In genomic region chr7:37352974-37353948, GRCh38 we compare ENCODE assay signal across 8 cellular contexts.
DNase-seq lines count a peak whose midpoint lies in the region; ATAC-seq and TF ChIP-seq lines count a peak whose summit lies in the region.

No MANE protein-coding gene starts in this region.

- TF ChIP-seq EP300 in upper lobe of left lung (IDR thresholded peaks at IDR 0.05): no peak

- H3K4me3 Mint-ChIP-seq in activated naive CD8-positive, alpha-beta T cell treated with anti-CD3 and anti-CD28 coated beads, Interleukin-2, amount 10 ng/mL, durations not matched to agents 7 days and 5 days: peak overlapping the region; percentile 89
- peak overlapping the region; percentile 84 to 98 (median 95) for H3K4me3 Mint-ChIP-seq in naive thymus-derived CD4-positive, alpha-beta T cell

- H3K79me2 ChIP-seq in SU-DHL-6 (ENCODE audit: insufficient read depth, low read length): no peaks in the 10 kb centered on the region

- TF ChIP-seq CTCF in SU-DHL-6 (IDR thresholded peaks at IDR 0.05; ENCODE audit: insufficient read depth, low read length, poor library complexity, severe bottlenecking) (peak; percentile 95), upper lobe of left lung (IDR thresholded peaks at IDR 0.05) (peak; percentile 17 to 42 (median 34))

- H3K4me2 ChIP-seq in SU-DHL-6 (ENCODE audit: low read depth, low read length, poor library complexity, severe bottlenecking): peak overlapping the region; percentile 61

- H3K27me3 ChIP-seq in SU-DHL-6 (ENCODE audit: low read length) (no peaks in the 10 kb centered on the region), upper lobe of left lung (no peaks in the 10 kb centered on the region)
- no peaks in the 10 kb centered on the region for H3K27me3 ChIP-seq in naive thymus-derived CD4-positive, alpha-beta T cell (ENCODE audit: control insufficient read depth in 2 of 2, insufficient read depth in 2 of 2, low read length in 2 of 2)

- peak overlapping the region; percentile 85 for H3K27ac Mint-ChIP-seq in activated naive CD8-positive, alpha-beta T cell treated with anti-CD3 and anti-CD28 coated beads, Interleukin-2, amount 10 ng/mL, durations not matched to agents 7 days and 5 days
- peak overlapping the region; percentile 86 to 97 (median 92) for H3K27ac Mint-ChIP-seq in naive thymus-derived CD4-positive, alpha-beta T cell

- TF ChIP-seq POLR2A in upper lobe of left lung (IDR thresholded peaks at IDR 0.05): peak in 2 of 4 donors; percentile 36 to 37

- peaks cover 2% of the 10 kb centered on the region for H3K9me3 Mint-ChIP-seq in activated naive CD8-positive, alpha-beta T cell treated with anti-CD3 and anti-CD28 coated beads, Interleukin-2, amount 10 ng/mL, durations not matched to agents 7 days and 5 days
- peaks cover 0 to 2% (median 0%) of the 10 kb centered on the region in 11 donors for H3K9me3 Mint-ChIP-seq in naive thymus-derived CD4-positive, alpha-beta T cell

- no peaks in the 10 kb centered on the region for H3F3A ChIP-seq in SU-DHL-6 (ENCODE audit: insufficient read depth)

- peak overlapping the region; percentile 58 for H3K4me3 ChIP-seq in SU-DHL-6 (ENCODE audit: insufficient read depth, low read length, poor library complexity, severe bottlenecking)
- H3K4me3 ChIP-seq in naive thymus-derived CD4-positive, alpha-beta T cell (ENCODE audit: low read length): peak overlapping the region; percentile 93
- peak overlapping the region in 3 of 4 donors; percentile 33 to 40 (median 40) for H3K4me3 ChIP-seq in upper lobe of left lung

- ATAC-seq in GM19324 (IDR thresholded peaks at IDR 0.05; ENCODE audit: low FRiP score, unreplicated experiment) (peak; percentile 80), HG03280 (IDR thresholded peaks at IDR 0.05; ENCODE audit: unreplicated experiment) (peak; percentile 57), upper lobe of left lung (ENCODE audit: low FRiP score in 2 of 2) (peak in 1 of 2 donors; percentile 10)
- ATAC-seq in activated naive CD8-positive, alpha-beta T cell treated with anti-CD3 and anti-CD28 coated beads, Interleukin-2, amount 10 ng/mL, durations not matched to agents 7 days and 5 days (ENCODE audit: low read depth): peak; percentile 83
- ATAC-seq in naive thymus-derived CD4-positive, alpha-beta T cell: peak; percentile 91

- H3K9me2 ChIP-seq in SU-DHL-6 (replicated peaks; ENCODE audit: insufficient read depth, low read length): no peaks in the 10 kb centered on the region

- intact Hi-C loops in naive thymus-derived CD4-positive, alpha-beta T cell (cut with micrococcal nuclease): loop anchor here (1.0 to 10.0 kb wide), 18 partner anchors 9 to 988 kb away; partner anchors contain the start of gene ANLN (in 1 of the 2)

- H2AFZ ChIP-seq in SU-DHL-6 (ENCODE audit: low read depth, low read length, severe bottlenecking): peak overlapping the region; percentile 87

- no peaks in the 10 kb centered on the region for H3K36me3 Mint-ChIP-seq in activated naive CD8-positive, alpha-beta T cell treated with anti-CD3 and anti-CD28 coated beads, Interleukin-2, amount 10 ng/mL, durations not matched to agents 7 days and 5 days
- peaks cover 0 to 7% (median 0%) of the 10 kb centered on the region in 5 donors for H3K36me3 Mint-ChIP-seq in naive thymus-derived CD4-positive, alpha-beta T cell

- peaks cover 39% of the 10 kb centered on the region for H3K4me1 Mint-ChIP-seq in activated naive CD8-positive, alpha-beta T cell treated with anti-CD3 and anti-CD28 coated beads, Interleukin-2, amount 10 ng/mL, durations not matched to agents 7 days and 5 days
- peaks cover 71 to 97% (median 93%) of the 10 kb centered on the region in 7 donors for H3K4me1 Mint-ChIP-seq in naive thymus-derived CD4-positive, alpha-beta T cell

- POLR2A ChIA-PET in activated naive CD8-positive, alpha-beta T cell treated with anti-CD3 and anti-CD28 coated beads, Interleukin-2, amount 10 ng/mL, durations not matched to agents 7 days and 5 days (lab: Charles Lee): interaction anchor here (0.7 to 1.7 kb wide), 12 partner anchors 9 to 171 kb away, joined by 3 to 9 read pairs (median 4); partner anchors contain the start of gene ELMO1
- POLR2A ChIA-PET in naive thymus-derived CD4-positive, alpha-beta T cell (lab: Charles Lee): interaction anchor here (0.6 to 6.4 kb wide), 18 partner anchors 9 to 901 kb away, joined by 3 to 84 read pairs (median 4); partner anchors contain the start of gene ELMO1

- H3K4me1 ChIP-seq in naive thymus-derived CD4-positive, alpha-beta T cell (ENCODE audit: control insufficient read depth in 2 of 2, insufficient read depth in 2 of 2, low read length in 2 of 2): peaks cover 15 to 44% of the 10 kb centered on the region in 2 donors
- peaks cover 36 to 66% (median 41%) of the 10 kb centered on the region in 4 donors for H3K4me1 ChIP-seq in upper lobe of left lung

- CTCF ChIA-PET in naive thymus-derived CD4-positive, alpha-beta T cell (lab: Charles Lee): interaction anchor here (0.6 to 5.5 kb wide), 29 partner anchors 9 to 913 kb away, joined by 3 to 43 read pairs (median 4); partner anchors contain the start of gene ELMO1

- H3K36me3 ChIP-seq in SU-DHL-6 (ENCODE audit: low read length) (no peaks in the 10 kb centered on the region), upper lobe of left lung (no peaks in the 10 kb centered on the region)
- H3K36me3 ChIP-seq in naive thymus-derived CD4-positive, alpha-beta T cell (ENCODE audit: control insufficient read depth in 2 of 3, insufficient read depth in 3 of 3, low read length in 3 of 3): no peaks in the 10 kb centered on the region

- H3K27ac ChIP-seq in SU-DHL-6 (ENCODE audit: low read depth, low read length) (no peak overlapping the region), upper lobe of left lung (peak overlapping the region; percentile 51 to 81 (median 70))
- peak overlapping the region; percentile 75 for H3K27ac ChIP-seq in naive thymus-derived CD4-positive, alpha-beta T cell (ENCODE audit: low read depth, low read length)

- H3K9ac ChIP-seq in SU-DHL-6 (ENCODE audit: low read length): peak overlapping the region; percentile 53

- H4K20me1 ChIP-seq in SU-DHL-6 (ENCODE audit: low read depth, low read length): no peaks in the 10 kb centered on the region

- DNase-seq in COLO668 (lab: John Stamatoyannopoulos, UW; ENCODE audit: unreplicated experiment) (peak; percentile 41), upper lobe of left lung (peak in 1 of 2 donors; percentile 50), NCI-H1930 (lab: John Stamatoyannopoulos, UW) (no peak)
- peak; percentile 68 for DNase-seq in activated naive CD8-positive, alpha-beta T cell treated with anti-CD3 and anti-CD28 coated beads, Interleukin-2, amount 10 ng/mL, durations not matched to agents 7 days and 5 days
- DNase-seq in naive thymus-derived CD4-positive, alpha-beta T cell: peak; percentile 37 to 90 (median 82)

- H3K27me3 Mint-ChIP-seq in activated naive CD8-positive, alpha-beta T cell treated with anti-CD3 and anti-CD28 coated beads, Interleukin-2, amount 10 ng/mL, durations not matched to agents 7 days and 5 days: no peaks in the 10 kb centered on the region
- H3K27me3 Mint-ChIP-seq in naive thymus-derived CD4-positive, alpha-beta T cell: no peaks in the 10 kb centered on the region

- WGBS in upper lobe of left lung, 2 donors: 64 to 72% methylated on average over 32 of the region's 32 CpGs

- no peaks in the 10 kb centered on the region for H3K9me3 ChIP-seq in SU-DHL-6 (ENCODE audit: insufficient read depth, low read length)
- no peaks in the 10 kb centered on the region for H3K9me3 ChIP-seq in naive thymus-derived CD4-positive, alpha-beta T cell (ENCODE audit: control insufficient read depth in 2 of 3, low read length in 3 of 3)
- no peaks in the 10 kb centered on the region for H3K9me3 ChIP-seq in upper lobe of left lung

Comparison
In these comparisons a context has a peak if more than half of its experiments do, and no peak if none do; other contexts are left out.
1. DNase-seq: peak in COLO668 (single experiment), activated naive CD8-positive, alpha-beta T cell treated with anti-CD3 and anti-CD28 coated beads, Interleukin-2, amount 10 ng/mL, durations not matched to agents 7 days and 5 days (single experiment) and naive thymus-derived CD4-positive, alpha-beta T cell (9 of 9); none in NCI-H1930 (0 of 2).
2. H3K4me3 ChIP-seq: peak in every context shown above with its lines; median percentile 93 in naive thymus-derived CD4-positive, alpha-beta T cell; 58 in SU-DHL-6; 40 in upper lobe of left lung.